Comparison of ENCODE assay signal across 9 cellular contexts in the genomic region with DNA sequence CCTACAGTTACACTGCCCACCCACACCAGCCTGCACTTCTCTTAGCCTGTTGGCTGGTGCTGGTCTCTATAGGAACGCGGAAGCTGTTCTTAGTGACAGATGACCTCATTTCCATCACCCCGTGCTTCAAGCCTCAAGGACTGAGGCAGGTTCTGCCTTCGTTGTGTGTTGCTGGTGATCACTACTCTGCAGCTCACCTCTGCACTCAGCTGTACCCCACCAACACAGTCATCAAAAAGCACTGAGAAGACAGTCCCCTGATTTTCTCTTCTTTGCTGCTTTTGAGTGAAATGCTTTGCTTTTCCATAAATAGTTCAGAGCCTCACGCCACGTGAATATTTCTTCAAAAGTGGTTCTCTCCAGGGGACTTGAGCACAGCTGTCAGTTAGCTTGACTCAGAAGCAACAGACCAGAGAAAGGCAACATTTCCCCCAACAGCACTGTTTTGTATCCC.
DNase-seq lines count a peak whose midpoint lies in the region; ATAC-seq and TF ChIP-seq lines count a peak whose summit lies in the region.
"Had no signal": no experiment of that assay in that cellular context is flagged by ENCODE, and none has a peak within 500 bp of the region (broad histone marks: within the 10 kb centered on the region; RNA-seq: fewer than 3 reads in every experiment).

No MANE protein-coding gene starts in this region.

- no peak overlapping the region for H3K4me2 ChIP-seq in PC-9
- H3K4me2 ChIP-seq: A549 had no signal

- peak overlapping the region in 51 of 59 donors; percentile 3 to 82 (median 60) for H3K27ac ChIP-seq in dorsolateral prefrontal cortex
- H3K27ac ChIP-seq in thoracic aorta: no peak overlapping the region
- H3K27ac ChIP-seq in PC-9: no peak overlapping the region
- no peak overlapping the region for H3K27ac ChIP-seq in psoas muscle
- H3K27ac ChIP-seq: A549 had no signal

- no peaks in the 10 kb centered on the region for H3K79me2 ChIP-seq in PC-9 (ENCODE audit: low read depth)

- H3K9me3 Mint-ChIP-seq in activated CD8-positive, alpha-beta T cell treated with anti-CD3 and anti-CD28 coated beads for 36 hours: no peaks in the 10 kb centered on the region
- no peaks in the 10 kb centered on the region for H3K9me3 Mint-ChIP-seq in activated CD8-positive, alpha-beta T cell treated with anti-CD3 and anti-CD28 coated beads, Interleukin-2, amount 10 ng/mL, durations not matched to agents 7 days and 5 days (ENCODE audit: insufficient read depth)

- no peaks in the 10 kb centered on the region for H4K20me1 ChIP-seq in PC-9 (ENCODE audit: insufficient read depth)

- peak; percentile 50 for ATAC-seq in activated CD8-positive, alpha-beta T cell treated with anti-CD3 and anti-CD28 coated beads for 36 hours
- ATAC-seq in activated CD8-positive, alpha-beta T cell treated with anti-CD3 and anti-CD28 coated beads, Interleukin-2, amount 10 ng/mL, durations not matched to agents 7 days and 5 days: no peak
- ATAC-seq in HG03095 (IDR thresholded peaks at IDR 0.05; ENCODE audit: unreplicated experiment) (peak; percentile 71), thoracic aorta (ENCODE audit: insufficient number of reproducible peaks, low FRiP score, low read depth) (peak; percentile 65), mucosa of descending colon (no peak), psoas muscle (no peak)
- ATAC-seq: A549 had no signal

- H3K27ac Mint-ChIP-seq in activated CD8-positive, alpha-beta T cell treated with anti-CD3 and anti-CD28 coated beads for 36 hours: no peak overlapping the region
- H3K27ac Mint-ChIP-seq in activated CD8-positive, alpha-beta T cell treated with anti-CD3 and anti-CD28 coated beads, Interleukin-2, amount 10 ng/mL, durations not matched to agents 7 days and 5 days: no peak overlapping the region

- no TSS peak for BruUV-seq in PC-9 (replicated peaks; lab: Mats Ljungman, UMichigan)

- peak overlapping the region in 1 of 59 donors; percentile 3 for H3K4me3 ChIP-seq in dorsolateral prefrontal cortex
- peak overlapping the region; percentile 44 for H3K4me3 ChIP-seq in thoracic aorta
- H3K4me3 ChIP-seq in PC-9: no peak overlapping the region
- no peak overlapping the region for H3K4me3 ChIP-seq in mucosa of descending colon
- H3K4me3 ChIP-seq in psoas muscle: no peak overlapping the region
- H3K4me3 ChIP-seq: A549 had no signal

- CTCF ChIA-PET in activated CD8-positive, alpha-beta T cell treated with anti-CD3 and anti-CD28 coated beads for 36 hours (lab: Charles Lee): interaction anchor here (3.9 kb wide), 1 partner anchor 40 kb away, joined by 16 read pairs; no protein-coding TSS in a partner anchor
- CTCF ChIA-PET in activated CD8-positive, alpha-beta T cell treated with anti-CD3 and anti-CD28 coated beads, Interleukin-2, amount 10 ng/mL, durations not matched to agents 7 days and 5 days (lab: Charles Lee): interaction anchor here (1.1 to 1.7 kb wide), 3 partner anchors 39 to 336 kb away, joined by 3 to 7 read pairs (median 4); no protein-coding TSS in a partner anchor
- CTCF ChIA-PET in PC-9 (lab: Charles Lee): no interaction called here

- intact Hi-C loops in activated CD8-positive, alpha-beta T cell treated with anti-CD3 and anti-CD28 coated beads for 36 hours (cut with micrococcal nuclease): no loop called here
- intact Hi-C loops in dorsolateral prefrontal cortex (cut with DNase I) (loop anchor here in 1 of 2 donors (10.0 kb wide), 1 partner anchor 181 kb away; a partner anchor contains a TSS), PC-9 (cut with micrococcal nuclease; ENCODE audit: unreplicated experiment) (no loop called here), mucosa of descending colon (cut with DNase I, micrococcal nuclease) (no loop called here), psoas muscle (cut with DNase I) (no loop called here)

- no peak overlapping the region for H3K4me3 Mint-ChIP-seq in activated CD8-positive, alpha-beta T cell treated with anti-CD3 and anti-CD28 coated beads for 36 hours
- H3K4me3 Mint-ChIP-seq in activated CD8-positive, alpha-beta T cell treated with anti-CD3 and anti-CD28 coated beads, Interleukin-2, amount 10 ng/mL, durations not matched to agents 7 days and 5 days: no peak overlapping the region

- WGBS in psoas muscle, 3 donors: 12 to 17% (median 14%) methylated on average over 6 of the region's 6 CpGs

- H3K36me3 Mint-ChIP-seq in activated CD8-positive, alpha-beta T cell treated with anti-CD3 and anti-CD28 coated beads for 36 hours (ENCODE audit: low read depth): no peaks in the 10 kb centered on the region
- peaks cover 9% of the 10 kb centered on the region for H3K36me3 Mint-ChIP-seq in activated CD8-positive, alpha-beta T cell treated with anti-CD3 and anti-CD28 coated beads, Interleukin-2, amount 10 ng/mL, durations not matched to agents 7 days and 5 days (ENCODE audit: low read depth)

- no peaks in the 10 kb centered on the region for H3F3A ChIP-seq in PC-9 (ENCODE audit: insufficient read depth, low read depth)

- peak; percentile 14 for DNase-seq in activated CD8-positive, alpha-beta T cell treated with anti-CD3 and anti-CD28 coated beads for 36 hours
- no peak for DNase-seq in activated CD8-positive, alpha-beta T cell treated with anti-CD3 and anti-CD28 coated beads, Interleukin-2, amount 10 ng/mL, durations not matched to agents 7 days and 5 days
- DNase-seq in dorsolateral prefrontal cortex (peak in 5 of 10 donors; percentile 10 to 61 (median 45)), thoracic aorta (ENCODE audit: low spot score) (no peak), PC-9 (no peak), mucosa of descending colon (no peak), psoas muscle (no peak)

- H3K9me3 ChIP-seq in thoracic aorta (no peaks in the 10 kb centered on the region), PC-9 (ENCODE audit: insufficient read depth, low read depth) (no peaks in the 10 kb centered on the region), mucosa of descending colon (no peaks in the 10 kb centered on the region), psoas muscle (no peaks in the 10 kb centered on the region)
- H3K9me3 ChIP-seq: A549 had no signal

- H3K27me3 Mint-ChIP-seq in activated CD8-positive, alpha-beta T cell treated with anti-CD3 and anti-CD28 coated beads for 36 hours: peaks cover 5% of the 10 kb centered on the region
- H3K27me3 Mint-ChIP-seq in activated CD8-positive, alpha-beta T cell treated with anti-CD3 and anti-CD28 coated beads, Interleukin-2, amount 10 ng/mL, durations not matched to agents 7 days and 5 days (ENCODE audit: low read depth): peaks cover 17% of the 10 kb centered on the region

- H3K27me3 ChIP-seq in dorsolateral prefrontal cortex (no peaks in the 10 kb centered on the region), thoracic aorta (replicated peaks; ENCODE audit: insufficient read depth) (no peaks in the 10 kb centered on the region), PC-9 (ENCODE audit: insufficient read depth, low read depth) (no peaks in the 10 kb centered on the region), psoas muscle (ENCODE audit: insufficient read depth in 3 of 3, low read length in 2 of 3) (no peaks in the 10 kb centered on the region)

- H3K4me1 ChIP-seq in thoracic aorta (ENCODE audit: control insufficient read depth in 1 of 2, low read depth in 2 of 2) (peaks cover 4 to 33% of the 10 kb centered on the region in 2 donors), PC-9 (replicated peaks; ENCODE audit: insufficient read depth) (no peaks in the 10 kb centered on the region), mucosa of descending colon (ENCODE audit: low read depth) (no peaks in the 10 kb centered on the region), psoas muscle (no peaks in the 10 kb centered on the region)

- POLR2A ChIA-PET in activated CD8-positive, alpha-beta T cell treated with anti-CD3 and anti-CD28 coated beads for 36 hours (lab: Charles Lee): interaction anchor here (1.4 kb wide), 1 partner anchor 9 kb away, joined by 3 read pairs; no protein-coding TSS in a partner anchor
- POLR2A ChIA-PET in activated CD8-positive, alpha-beta T cell treated with anti-CD3 and anti-CD28 coated beads, Interleukin-2, amount 10 ng/mL, durations not matched to agents 7 days and 5 days (lab: Charles Lee): no interaction called here
- POLR2A ChIA-PET in PC-9 (lab: Charles Lee; ENCODE audit: unreplicated experiment): no interaction called here

- peaks cover 9% of the 10 kb centered on the region for H3K4me1 Mint-ChIP-seq in activated CD8-positive, alpha-beta T cell treated with anti-CD3 and anti-CD28 coated beads for 36 hours (ENCODE audit: low read depth)
- peaks cover 18% of the 10 kb centered on the region for H3K4me1 Mint-ChIP-seq in activated CD8-positive, alpha-beta T cell treated with anti-CD3 and anti-CD28 coated beads, Interleukin-2, amount 10 ng/mL, durations not matched to agents 7 days and 5 days (ENCODE audit: low read depth)

- no peak for TF ChIP-seq CTCF in activated CD8-positive, alpha-beta T cell treated with anti-CD3 and anti-CD28 coated beads for 36 hours (IDR thresholded peaks at IDR 0.05)
- no peak for TF ChIP-seq CTCF in dorsolateral prefrontal cortex (IDR thresholded peaks at IDR 0.05 in 54 of 56, conservative IDR thresholded peaks at IDR 0.05 in 2 of 56; ENCODE audit: low read depth in 1 of 56, partially characterized antibody in 56 of 56)
- TF ChIP-seq CTCF in thoracic aorta (IDR thresholded peaks at IDR 0.05): no peak
- TF ChIP-seq CTCF in PC-9 (conservative IDR thresholded peaks at IDR 0.05): no peak
- no peak for TF ChIP-seq CTCF in mucosa of descending colon (IDR thresholded peaks at IDR 0.05)
- TF ChIP-seq CTCF in psoas muscle (IDR thresholded peaks at IDR 0.05): no peak

- H2AFZ ChIP-seq in PC-9: no peak overlapping the region

- H3K9me2 ChIP-seq in PC-9 (ENCODE audit: insufficient read depth): no peaks in the 10 kb centered on the region

- H3K36me3 ChIP-seq in thoracic aorta (no peaks in the 10 kb centered on the region), PC-9 (ENCODE audit: low read depth) (no peaks in the 10 kb centered on the region), mucosa of descending colon (ENCODE audit: low read depth) (no peaks in the 10 kb centered on the region), psoas muscle (ENCODE audit: insufficient read depth in 1 of 2, low read depth in 1 of 2) (no peaks in the 10 kb centered on the region)

Comparison
In these comparisons a context has a peak if more than half of its experiments do, and no peak if none do; other contexts are left out.
1. ATAC-seq: peak in activated CD8-positive, alpha-beta T cell treated with anti-CD3 and anti-CD28 coated beads for 36 hours (single experiment), HG03095 (single experiment) and thoracic aorta (single experiment); none in activated CD8-positive, alpha-beta T cell treated with anti-CD3 and anti-CD28 coated beads, Interleukin-2, amount 10 ng/mL, durations not matched to agents 7 days and 5 days (single experiment), mucosa of descending colon (single experiment) and psoas muscle (0 of 4).
2. H3K27ac ChIP-seq: peak in dorsolateral prefrontal cortex (51 of 59); none in thoracic aorta (0 of 2), PC-9 (single experiment) and psoas muscle (single experiment).